Comparison of ENCODE assay signal across 12 cellular contexts in genomic region chr18:48930926-48931325, GRCh38. TPM values are rescaled to one million over a fixed set of nuclear protein-coding genes. Genes with fewer than 3 reads are reported as not detected.
A peak's percentile ranks its signal among the peaks of the same experiment; 100 is the strongest.
DNase-seq lines count a peak whose midpoint lies in the region; ATAC-seq, FAIRE-seq and TF ChIP-seq lines count a peak whose summit lies in the region.
"Had no signal": no experiment of that assay in that cellular context is flagged by ENCODE, and none has a peak within 500 bp of the region (broad histone marks: within the 10 kb centered on the region; RNA-seq: fewer than 3 reads in every experiment).

No MANE protein-coding gene starts in this region.

- POLR2A ChIA-PET in K562 (lab: Yijun Ruan, JAX): no interaction called here

- peak overlapping the region; percentile 59 for H3K27ac Mint-ChIP-seq in activated T-cell treated with anti-CD3 and anti-CD28 coated beads, Interleukin-2, amount 50 U/mL, for 24 hours
- peak overlapping the region; percentile 99 for H3K27ac Mint-ChIP-seq in mesothelial cell of epicardium

- intact Hi-C loops in K562 (cut with micrococcal nuclease) (no loop called here), upper lobe of right lung (cut with DNase I) (no loop called here)

- no peaks in the 10 kb centered on the region for H3K79me2 ChIP-seq in K562 (ENCODE audit: control insufficient read depth, insufficient read depth, low read length)

- TF ChIP-seq EP300 in K562 (IDR thresholded peaks at IDR 0.05; ENCODE audit: low read length): no peak

- H2AFZ ChIP-seq in K562 (ENCODE audit: low read depth, low read length): no peak overlapping the region

- TF ChIP-seq RAD21 in K562 (CRISPR knock-in tag; conservative IDR thresholded peaks at IDR 0.05 in 1 of 2, IDR thresholded peaks at IDR 0.05 in 1 of 2): no peak

- TF ChIP-seq POLR2A in K562 (conservative IDR thresholded peaks at IDR 0.05) (no peak), erythroblast (IDR thresholded peaks at IDR 0.05; ENCODE audit: low read length) (no peak)

- TF ChIP-seq CTCF in K562 (IDR thresholded peaks at IDR 0.05 in 2 of 3, conservative IDR thresholded peaks at IDR 0.05 in 1 of 3; ENCODE audit: insufficient read depth in 2 of 3, low read depth in 1 of 3, low read length in 3 of 3) (no peak), mesothelial cell of epicardium (IDR thresholded peaks at IDR 0.05; ENCODE audit: unreplicated experiment) (no peak), upper lobe of right lung (IDR thresholded peaks at IDR 0.05) (no peak)

- H4K20me1 ChIP-seq in K562 (replicated peaks; ENCODE audit: control insufficient read depth, insufficient read depth, low read length): no peaks in the 10 kb centered on the region

- H3K9ac ChIP-seq in K562 (ENCODE audit: insufficient read depth in 1 of 2, low read depth in 2 of 2, low read length in 2 of 2): no peak overlapping the region

- H3K9me3 ChIP-seq in K562 (replicated peaks; ENCODE audit: control insufficient read depth, insufficient read depth, low read depth, low read length) (no peaks in the 10 kb centered on the region), upper lobe of right lung (no peaks in the 10 kb centered on the region)
- H3K9me3 ChIP-seq: MG63 had no signal

- H3K27me3 Mint-ChIP-seq in activated T-cell treated with anti-CD3 and anti-CD28 coated beads, Interleukin-2, amount 50 U/mL, for 24 hours: no peaks in the 10 kb centered on the region
- H3K27me3 Mint-ChIP-seq in mesothelial cell of epicardium (ENCODE audit: low read depth): no peaks in the 10 kb centered on the region

- peaks cover 96% of the 10 kb centered on the region for H3K4me1 Mint-ChIP-seq in activated T-cell treated with anti-CD3 and anti-CD28 coated beads, Interleukin-2, amount 50 U/mL, for 24 hours (ENCODE audit: low read depth)
- peaks cover 98% of the 10 kb centered on the region for H3K4me1 Mint-ChIP-seq in mesothelial cell of epicardium

- FAIRE-seq in K562 (lab: Jason Lieb, UNC): peak; percentile 66
- FAIRE-seq: keratinocyte had no signal

- H3K27ac ChIP-seq in K562 (ENCODE audit: extremely low read depth, low read depth, low read length): no peak overlapping the region
- H3K27ac ChIP-seq in upper lobe of right lung: peak overlapping the region; percentile 77

- no peak for DNase-seq in activated T-cell treated with anti-CD3 and anti-CD28 coated beads, Interleukin-2, amount 50 U/mL, for 24 hours
- no peak for DNase-seq in activated T-cell treated with anti-CD3 and anti-CD28 coated beads, Interleukin-2, amount 50 U/mL, for 48 hours
- DNase-seq in K562 (ENCODE audit: extremely low read depth in 1 of 4, low spot score in 3 of 4): no peak
- no peak for DNase-seq in mesothelial cell of epicardium (ENCODE audit: low spot score in 2 of 2, unreplicated experiment in 2 of 2)
- DNase-seq in upper lobe of right lung: no peak
- no peak for DNase-seq in erythroblast (lab: John Stamatoyannopoulos, UW)
- DNase-seq: activated effector memory CD4-positive, alpha-beta T cell treated with anti-CD3 and anti-CD28 coated beads, Interleukin-2, amount 50 U/mL, for 16 hours; MG63; T1000 had no signal

- H3K4me1 ChIP-seq in K562 (replicated peaks in 1 of 2; ENCODE audit: control insufficient read depth in 2 of 2, insufficient read depth in 2 of 2, low read length in 2 of 2) (peaks cover 41 to 63% of the 10 kb centered on the region in 2 experiments), upper lobe of right lung (peaks cover 99% of the 10 kb centered on the region)

- CTCF ChIA-PET in K562 (lab: Yijun Ruan, JAX; ENCODE audit: low intra/inter-chr PET ratio): no interaction called here

- ATAC-seq in K562: no peak
- no peak for ATAC-seq in upper lobe of right lung
- ATAC-seq in GM18858 (IDR thresholded peaks at IDR 0.05; ENCODE audit: unreplicated experiment): no peak
- no peak for ATAC-seq in HG02970 (IDR thresholded peaks at IDR 0.05; ENCODE audit: low FRiP score, unreplicated experiment)

- H3K36me3 Mint-ChIP-seq in activated T-cell treated with anti-CD3 and anti-CD28 coated beads, Interleukin-2, amount 50 U/mL, for 24 hours (ENCODE audit: low read depth): peaks cover 8% of the 10 kb centered on the region
- peaks cover under 1% of the 10 kb centered on the region for H3K36me3 Mint-ChIP-seq in mesothelial cell of epicardium

- no peaks in the 10 kb centered on the region for H3K36me3 ChIP-seq in K562 (ENCODE audit: control insufficient read depth, insufficient read depth, low read length)
- no peaks in the 10 kb centered on the region for H3K36me3 ChIP-seq in upper lobe of right lung

- no peak overlapping the region for H3K4me3 Mint-ChIP-seq in activated T-cell treated with anti-CD3 and anti-CD28 coated beads, Interleukin-2, amount 50 U/mL, for 24 hours
- H3K4me3 Mint-ChIP-seq in mesothelial cell of epicardium: peak overlapping the region; percentile 57

- no TSS peak for BruUV-seq in K562 (replicated peaks; lab: Mats Ljungman, UMichigan)

- no peak overlapping the region for H3K4me2 ChIP-seq in K562 (ENCODE audit: insufficient read depth, low read length)

- no peaks in the 10 kb centered on the region for H3K9me3 Mint-ChIP-seq in activated T-cell treated with anti-CD3 and anti-CD28 coated beads, Interleukin-2, amount 50 U/mL, for 24 hours
- H3K9me3 Mint-ChIP-seq in mesothelial cell of epicardium: no peaks in the 10 kb centered on the region

- H3K9me1 ChIP-seq in K562 (ENCODE audit: control insufficient read depth, insufficient read depth, low read length): no peaks in the 10 kb centered on the region

- WGBS in K562 (ENCODE audit: insufficient coverage, low coverage, missing lambda C conversion rate): 62% methylated on average over 3 of the region's 3 CpGs

- H3K4me3 ChIP-seq in K562: no peak overlapping the region
- H3K4me3 ChIP-seq in upper lobe of right lung: no peak overlapping the region
- H3K4me3 ChIP-seq: MG63 had no signal

- no peaks in the 10 kb centered on the region for H3K27me3 ChIP-seq in K562 (ENCODE audit: control insufficient read depth in 2 of 2, insufficient read depth in 2 of 2, low read length in 2 of 2)
- no peaks in the 10 kb centered on the region for H3K27me3 ChIP-seq in upper lobe of right lung
- H3K27me3 ChIP-seq: MG63 had no signal

- in situ Hi-C loops in K562 (cut with MboI): no loop called here

TF ChIP-seq in K562, 482 proteins besides CTCF, POLR2A, EP300 and RAD21:
- TF ChIP-seq POLR2AphosphoS2 (IDR thresholded peaks at IDR 0.05; ENCODE audit: low read length) (no peak), FOXK2 (conservative IDR thresholded peaks at IDR 0.05 in 1 of 2, IDR thresholded peaks at IDR 0.05 in 1 of 2; ENCODE audit: low read depth in 2 of 2) (no peak), ZNF444 (CRISPR knock-in tag; IDR thresholded peaks at IDR 0.05) (no peak), ETV5 (CRISPR knock-in tag; IDR thresholded peaks at IDR 0.05; ENCODE audit: low read depth) (no peak), MTA1 (IDR thresholded peaks at IDR 0.05; ENCODE audit: borderline replicate concordance) (no peak), PKNOX1 (IDR thresholded peaks at IDR 0.05) (0 out of 2 replicates have a peak, but pooled peaks have one; percentile 26), ZKSCAN1 (IDR thresholded peaks at IDR 0.05; ENCODE audit: low read depth, low read length) (no peak), MEIS2 (IDR thresholded peaks at IDR 0.05; ENCODE audit: partially characterized antibody) (peak; percentile 22), FOXA1 (IDR thresholded peaks at IDR 0.05; ENCODE audit: borderline replicate concordance) (no peak), FOXK1 (CRISPR knock-in tag; IDR thresholded peaks at IDR 0.05; ENCODE audit: borderline replicate concordance) (no peak)

RNA-seq across cellular contexts. Expression of gene SMAD7, which starts 19.8 kb away (rescaled TPM):
- 2.6 and 6.2 TPM in 2 replicates for total RNA-seq in K562 (2011; cell fraction: chromatin; rRNA removed; ENCODE audit: low replicate concordance)
- 3.9 and 7.0 TPM in 2 replicates for total RNA-seq in K562 (2011; cell fraction: nucleolus; rRNA removed)
- total RNA-seq in K562 (2011; cell fraction: nucleoplasm; rRNA removed): 3.3 and 4.1 TPM in 2 replicates
- total RNA-seq in K562 (2014; rRNA removed): 2.9 and 3.0 TPM in 2 replicates
- total RNA-seq in K562 (2014; rRNA removed; fragmentation: Illumina TruSeq; extraction: Trizol): 1.1 and 1.3 TPM in 2 replicates
- total RNA-seq in K562 (2015; rRNA removed; fragmentation: Illumina TruSeq; extraction: Trizol): 0.90 and 0.94 TPM in 2 replicates
- 2.1 and 2.5 TPM in 2 replicates for total RNA-seq in K562 (2021)
- 1.8 TPM in 2 replicates for polyA plus RNA-seq in K562 (2011; rRNA removed)
- 3.3 and 3.7 TPM in 2 replicates for polyA plus RNA-seq in K562 (2011; cell fraction: cytosol; rRNA removed)
- polyA plus RNA-seq in K562 (2011; cell fraction: nucleus; rRNA removed): 4.6 and 5.7 TPM in 2 replicates
- 1.7 and 4.1 TPM in 2 replicates for polyA plus RNA-seq in K562 (2012)
- polyA plus RNA-seq in K562 (2014; fragmentation: Illumina TruSeq; extraction: Trizol): 1.4 and 1.6 TPM in 2 replicates
- polyA plus RNA-seq in K562 (2014; fragmentation: Nextera tagmentation; extraction: Ambion mirVana): under 1 TPM; 0.13 to 0.23 TPM
- polyA plus RNA-seq in K562 (2014; rRNA removed): 1.8 and 2.9 TPM in 2 replicates
- polyA minus RNA-seq in K562 (2011; rRNA and poly(A)+ RNA removed): 3.4 and 3.7 TPM in 2 replicates
- 2.0 and 4.6 TPM in 2 replicates for polyA minus RNA-seq in K562 (2011; cell fraction: cytosol; rRNA and poly(A)+ RNA removed)
- polyA minus RNA-seq in K562 (2011; cell fraction: nucleus; rRNA and poly(A)+ RNA removed): 3.8 and 4.7 TPM in 2 replicates
- 75.5 to 77.6 TPM (median 76.8 TPM) in 3 replicates for total RNA-seq in mesothelial cell of epicardium
- total RNA-seq in upper lobe of right lung: 68.9 TPM
